Comparison of ENCODE assay signal across 16 cellular contexts in the genomic region with DNA sequence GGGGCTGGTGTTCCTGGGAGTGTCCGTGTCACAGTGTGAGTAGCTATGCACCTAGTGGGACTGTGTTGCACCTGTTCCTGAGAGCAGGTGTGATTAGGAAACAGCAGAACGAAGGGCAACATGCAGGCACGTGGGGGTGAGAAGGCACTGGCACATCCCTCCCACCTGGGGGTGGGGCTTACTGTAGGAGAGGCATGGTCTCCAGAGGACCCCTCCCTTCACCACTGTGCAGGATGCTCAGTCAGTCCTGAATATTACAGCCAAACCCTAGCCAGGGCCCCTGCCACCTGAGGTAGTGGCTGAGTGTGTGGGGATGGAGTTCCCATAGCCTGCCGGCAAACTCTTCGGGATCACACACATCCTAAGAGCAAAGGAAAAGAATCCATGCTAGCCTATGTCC.
DNase-seq lines count a peak whose midpoint lies in the region; ATAC-seq and TF ChIP-seq lines count a peak whose summit lies in the region.
"Had no signal": no experiment of that assay in that cellular context is flagged by ENCODE, and none has a peak within 500 bp of the region (broad histone marks: within the 10 kb centered on the region; RNA-seq: fewer than 3 reads in every experiment).

No MANE protein-coding gene starts in this region.

- H2AFZ ChIP-seq in H9 (ENCODE audit: low read length): no peak overlapping the region
- H2AFZ ChIP-seq: GM23338 had no signal

- CTCF ChIA-PET in WTC11 (lab: Charles Lee) (interaction anchor here (1.4 kb wide), 2 partner anchors 20 to 22 kb away, joined by 3 read pairs; no protein-coding TSS in a partner anchor), Caco-2 (lab: Charles Lee) (no interaction called here)
- CTCF ChIA-PET in activated naive CD4-positive, alpha-beta T cell treated with anti-CD3 and anti-CD28 coated beads, Interleukin-2, amount 10 ng/mL, durations not matched to agents 7 days and 5 days (lab: Charles Lee): no interaction called here

- no TSS peak for BruUV-seq in Caco-2 (replicated peaks; lab: Mats Ljungman, UMichigan)

- no peak overlapping the region for H3K14ac ChIP-seq in H9 (ENCODE audit: insufficient read depth, low read length)

- H3K4ac ChIP-seq in H9 (ENCODE audit: low read depth, low read length): no peak overlapping the region

- H3K23ac ChIP-seq in H9 (ENCODE audit: insufficient read length, low read depth, low read length): no peak overlapping the region

- no peaks in the 10 kb centered on the region for H3K27me3 ChIP-seq in H9 (ENCODE audit: insufficient read depth, low read length)
- H3K27me3 ChIP-seq in Caco-2 (replicated peaks; ENCODE audit: control insufficient read depth, insufficient read depth, low read length): no peaks in the 10 kb centered on the region

- H3K27ac ChIP-seq in H9 (ENCODE audit: insufficient read length, low read depth, low read length): no peak overlapping the region

- intact Hi-C loops in Caco-2 (cut with micrococcal nuclease; ENCODE audit: unreplicated experiment): no loop called here

- no peak overlapping the region for H3K4me2 ChIP-seq in H9 (ENCODE audit: insufficient read depth, insufficient read length, low read length)
- H3K4me2 ChIP-seq: GM23338 had no signal

- H4K91ac ChIP-seq in H9 (ENCODE audit: insufficient read length, low read depth, low read length): no peak overlapping the region

- H2BK120ac ChIP-seq in H9 (ENCODE audit: low read depth, low read length, poor library complexity, severe bottlenecking): no peak overlapping the region

- H3K9me3 Mint-ChIP-seq in H9 (peaks cover 0 to 11% of the 10 kb centered on the region in 2 experiments; a peak in 4 of 5 replicates), WTC11 (peaks cover 25% of the 10 kb centered on the region), Caco-2 (ENCODE audit: unreplicated experiment) (no peaks in the 10 kb centered on the region)
- no peaks in the 10 kb centered on the region for H3K9me3 Mint-ChIP-seq in stimulated activated memory B cell treated with anti-CD40 and anti-IgM and Interleukin-4, amounts not matched to agents 10 μg/mL and 1 μg/mL and 100 μg/mL, for 72 hours
- no peaks in the 10 kb centered on the region for H3K9me3 Mint-ChIP-seq in activated naive CD4-positive, alpha-beta T cell treated with anti-CD3 and anti-CD28 coated beads, Interleukin-2, amount 10 ng/mL, durations not matched to agents 7 days and 5 days
- H3K9me3 Mint-ChIP-seq: GM23338, HFFc6 had no signal

- H3K9me3 ChIP-seq in H9 (ENCODE audit: control insufficient read depth, low read depth, low read length) (no peaks in the 10 kb centered on the region), Caco-2 (peaks cover 2% of the 10 kb centered on the region; the same call in 1 of the 2 replicates)
- H3K9me3 ChIP-seq: HAP-1 had no signal

- H3K4me3 ChIP-seq in Caco-2 (ENCODE audit: low read depth, low read length): no peak overlapping the region
- H3K4me3 ChIP-seq: GM23338, HAP-1 had no signal

- H3K23me2 ChIP-seq in H9 (ENCODE audit: insufficient read length, low read depth, low read length, poor library complexity, severe bottlenecking): no peaks in the 10 kb centered on the region

- no peak overlapping the region for H2BK5ac ChIP-seq in H9 (ENCODE audit: insufficient read length, low read length)

- no peaks in the 10 kb centered on the region for H3K79me2 ChIP-seq in H9 (ENCODE audit: insufficient read depth, low read length)

- WGBS in H9 (ENCODE audit: extremely low coverage, insufficient read length, low lambda C conversion rate): no CpG with 5 or more reads among the region's 5 CpGs

- no peaks in the 10 kb centered on the region for H3K4me1 ChIP-seq in H9 (ENCODE audit: insufficient read depth, low read length)
- H3K4me1 ChIP-seq in Caco-2: no peaks in the 10 kb centered on the region
- H3K4me1 ChIP-seq: HAP-1 had no signal

- H4K5ac ChIP-seq in H9 (ENCODE audit: insufficient read length, low read depth, low read length): no peak overlapping the region

- no peak overlapping the region for H2BK12ac ChIP-seq in H9 (ENCODE audit: insufficient read length, low read depth, low read length)

- no peak overlapping the region for H2AK5ac ChIP-seq in H9 (ENCODE audit: insufficient read length, low read length)

- H3K18ac ChIP-seq in H9 (ENCODE audit: insufficient read length, low read depth, low read length): no peak overlapping the region

- H2BK15ac ChIP-seq in H9 (ENCODE audit: low read depth, low read length): no peak overlapping the region

- POLR2A ChIA-PET in WTC11 (lab: Charles Lee): no interaction called here
- POLR2A ChIA-PET in Caco-2 (lab: Charles Lee): no interaction called here

- H3K27me3 Mint-ChIP-seq in H9 (ENCODE audit: low read depth) (peaks cover 1% of the 10 kb centered on the region; the same call in 1 of the 2 replicates), WTC11 (ENCODE audit: low read depth) (no peaks in the 10 kb centered on the region), Caco-2 (ENCODE audit: insufficient read depth, unreplicated experiment) (peaks cover 7% of the 10 kb centered on the region)
- no peaks in the 10 kb centered on the region for H3K27me3 Mint-ChIP-seq in stimulated activated memory B cell treated with anti-CD40 and anti-IgM and Interleukin-4, amounts not matched to agents 10 μg/mL and 1 μg/mL and 100 μg/mL, for 72 hours
- peaks cover 11% of the 10 kb centered on the region for H3K27me3 Mint-ChIP-seq in activated naive CD4-positive, alpha-beta T cell treated with anti-CD3 and anti-CD28 coated beads, Interleukin-2, amount 10 ng/mL, durations not matched to agents 7 days and 5 days
- H3K27me3 Mint-ChIP-seq: CD4-positive, alpha-beta memory T cell had no signal

- H3K9ac ChIP-seq in H9 (ENCODE audit: extremely low read depth, insufficient read length, low read length): no peak overlapping the region

- H4K20me1 ChIP-seq in H9 (ENCODE audit: control insufficient read depth, insufficient read depth, insufficient read length): no peaks in the 10 kb centered on the region

- ATAC-seq in WTC11: peak; percentile 51
- peak; percentile 24 for ATAC-seq in stimulated activated memory B cell treated with anti-CD40 and anti-IgM and Interleukin-4, amounts not matched to agents 10 μg/mL and 1 μg/mL and 100 μg/mL, for 72 hours
- no peak for ATAC-seq in GM21367 (IDR thresholded peaks at IDR 0.05; ENCODE audit: unreplicated experiment)
- ATAC-seq: GM23338 had no signal

- no peaks in the 10 kb centered on the region for H3K36me3 ChIP-seq in Caco-2 (ENCODE audit: control insufficient read depth, insufficient read depth, low read length)
- H3K36me3 ChIP-seq: HAP-1 had no signal

- no peak for TF ChIP-seq CTCF in H9 (conservative IDR thresholded peaks at IDR 0.05)
- TF ChIP-seq CTCF in WTC11 (IDR thresholded peaks at IDR 0.05): no peak
- TF ChIP-seq CTCF in Caco-2 (IDR thresholded peaks at IDR 0.05; ENCODE audit: insufficient read depth in 1 of 2, low read depth in 1 of 2, low read length in 1 of 2, severe bottlenecking in 1 of 2, unreplicated experiment in 1 of 2): no peak

- no peak overlapping the region for H3K56ac ChIP-seq in H9 (ENCODE audit: insufficient read length, low read depth, low read length)

- H3K36me3 Mint-ChIP-seq in H9 (ENCODE audit: insufficient read depth in 1 of 3, low read depth in 3 of 3): no peaks in the 10 kb centered on the region; a peak in 1 of 7 replicates
- H3K36me3 Mint-ChIP-seq in WTC11: no peaks in the 10 kb centered on the region
- H3K36me3 Mint-ChIP-seq in stimulated activated memory B cell treated with anti-CD40 and anti-IgM and Interleukin-4, amounts not matched to agents 10 μg/mL and 1 μg/mL and 100 μg/mL, for 72 hours: no peaks in the 10 kb centered on the region
- H3K36me3 Mint-ChIP-seq in Caco-2 (ENCODE audit: insufficient read depth, unreplicated experiment): no peaks in the 10 kb centered on the region
- no peaks in the 10 kb centered on the region for H3K36me3 Mint-ChIP-seq in activated naive CD4-positive, alpha-beta T cell treated with anti-CD3 and anti-CD28 coated beads, Interleukin-2, amount 10 ng/mL, durations not matched to agents 7 days and 5 days

- H3K4me3 Mint-ChIP-seq in H9 (no peak overlapping the region), WTC11 (no peak overlapping the region), Caco-2 (ENCODE audit: unreplicated experiment) (no peak overlapping the region)
- no peak overlapping the region for H3K4me3 Mint-ChIP-seq in stimulated activated memory B cell treated with anti-CD40 and anti-IgM and Interleukin-4, amounts not matched to agents 10 μg/mL and 1 μg/mL and 100 μg/mL, for 72 hours
- no peak overlapping the region for H3K4me3 Mint-ChIP-seq in activated naive CD4-positive, alpha-beta T cell treated with anti-CD3 and anti-CD28 coated beads, Interleukin-2, amount 10 ng/mL, durations not matched to agents 7 days and 5 days
- H3K4me3 Mint-ChIP-seq: CD4-positive, alpha-beta memory T cell; GM23338; HFFc6 had no signal

- H2BK20ac ChIP-seq in H9 (ENCODE audit: low read depth, low read length, poor library complexity, severe bottlenecking): no peak overlapping the region

- no peak overlapping the region for H3T11ph ChIP-seq in H9 (ENCODE audit: low read length)

- H4K8ac ChIP-seq in H9 (replicated peaks; ENCODE audit: insufficient read length, low read depth, low read length): no peak overlapping the region

- no peaks in the 10 kb centered on the region for H3K79me1 ChIP-seq in H9 (ENCODE audit: insufficient read depth, low read depth, low read length, poor library complexity, severe bottlenecking)

- H3K27ac Mint-ChIP-seq in H9 (no peak overlapping the region), WTC11 (no peak overlapping the region), Caco-2 (ENCODE audit: unreplicated experiment) (no peak overlapping the region)
- no peak overlapping the region for H3K27ac Mint-ChIP-seq in stimulated activated memory B cell treated with anti-CD40 and anti-IgM and Interleukin-4, amounts not matched to agents 10 μg/mL and 1 μg/mL and 100 μg/mL, for 72 hours
- no peak overlapping the region for H3K27ac Mint-ChIP-seq in activated naive CD4-positive, alpha-beta T cell treated with anti-CD3 and anti-CD28 coated beads, Interleukin-2, amount 10 ng/mL, durations not matched to agents 7 days and 5 days
- H3K27ac Mint-ChIP-seq: CD4-positive, alpha-beta memory T cell; GM23338; HFFc6 had no signal

- peaks cover 10 to 15% of the 10 kb centered on the region in 2 experiments for H3K4me1 Mint-ChIP-seq in H9
- peaks cover 13% of the 10 kb centered on the region for H3K4me1 Mint-ChIP-seq in WTC11
- no peaks in the 10 kb centered on the region for H3K4me1 Mint-ChIP-seq in stimulated activated memory B cell treated with anti-CD40 and anti-IgM and Interleukin-4, amounts not matched to agents 10 μg/mL and 1 μg/mL and 100 μg/mL, for 72 hours
- H3K4me1 Mint-ChIP-seq in Caco-2 (ENCODE audit: low read depth, unreplicated experiment): no peaks in the 10 kb centered on the region
- no peaks in the 10 kb centered on the region for H3K4me1 Mint-ChIP-seq in activated naive CD4-positive, alpha-beta T cell treated with anti-CD3 and anti-CD28 coated beads, Interleukin-2, amount 10 ng/mL, durations not matched to agents 7 days and 5 days

- DNase-seq in H9 (peak; percentile 21), WTC11 (ENCODE audit: low spot score) (no peak), islet precursor cell (peak; percentile 30), SKM-1 (lab: John Stamatoyannopoulos, UW; ENCODE audit: unreplicated experiment) (no peak), Caco-2 (no peak)
- no peak for DNase-seq in activated naive CD4-positive, alpha-beta T cell treated with anti-CD3 and anti-CD28 coated beads, Interleukin-2, amount 10 ng/mL, durations not matched to agents 7 days and 5 days
- DNase-seq: C1 segment of cervical spinal cord; CD4-positive, alpha-beta memory T cell; COR-L47; DMS153; DND-41; HFFc6 had no signal

Comparison
In these comparisons a context has a peak if more than half of its experiments do, and no peak if none do; other contexts are left out.
1. DNase-seq: peak in H9 (single experiment) and islet precursor cell (single experiment); none in WTC11 (single experiment), SKM-1 (single experiment), Caco-2 (0 of 2) and activated naive CD4-positive, alpha-beta T cell treated with anti-CD3 and anti-CD28 coated beads, Interleukin-2, amount 10 ng/mL, durations not matched to agents 7 days and 5 days (single experiment).